Comparison of ENCODE assay signal across 9 cellular contexts in genomic region chr6:11585426-11586016, GRCh38. TPM values are rescaled to one million over a fixed set of nuclear protein-coding genes. Genes with fewer than 3 reads are reported as not detected.
A peak's percentile ranks its signal among the peaks of the same experiment; 100 is the strongest.
DNase-seq lines count a peak whose midpoint lies in the region; ATAC-seq, FAIRE-seq and TF ChIP-seq lines count a peak whose summit lies in the region.
"Had no signal": no experiment of that assay in that cellular context is flagged by ENCODE, and none has a peak within 500 bp of the region (broad histone marks: within the 10 kb centered on the region; RNA-seq: fewer than 3 reads in every experiment).

No MANE protein-coding gene starts in this region.

- H3K79me2 ChIP-seq in keratinocyte (ENCODE audit: control insufficient read depth, insufficient read depth, low read length), result no peaks in the 10 kb centered on the region

- intact Hi-C loops in Calu3 (cut with micrococcal nuclease; ENCODE audit: unreplicated experiment), result loop anchor here (5.0 kb wide), 2 partner anchors 72 to 647 kb away; no protein-coding TSS in a partner anchor

- H3K36me3 Mint-ChIP-seq in Calu3 (ENCODE audit: insufficient read depth, unreplicated experiment), result no peaks in the 10 kb centered on the region

- no peak overlapping the region for H3K27ac Mint-ChIP-seq in Calu3 (ENCODE audit: unreplicated experiment)

- no peak overlapping the region for H3K4me2 ChIP-seq in keratinocyte (ENCODE audit: control insufficient read depth, extremely low read depth, insufficient read depth, low read depth, low read length)
- H3K4me2 ChIP-seq: BLaER1 had no signal

- H3K9ac ChIP-seq in keratinocyte (ENCODE audit: control insufficient read depth, extremely low read depth, insufficient read depth, low read length), result no peak overlapping the region
- H3K9ac ChIP-seq: BLaER1 had no signal

- FAIRE-seq in keratinocyte (lab: Jason Lieb, UNC), result peak; percentile 44

- DNase-seq in DMS 273 (lab: John Stamatoyannopoulos, UW; ENCODE audit: unreplicated experiment) (peak; percentile 67), DMS 273 treated with DMSO at 0.1 percent for 48 hours (lab: John Stamatoyannopoulos, UW) (no peak), M059J (ENCODE audit: low read depth) (peak; percentile 76), keratinocyte (ENCODE audit: low read depth, low spot score) (no peak), Calu3 (no peak)

- ATAC-seq in GM18867 (IDR thresholded peaks at IDR 0.05; ENCODE audit: unreplicated experiment) (no peak), GM21737 (IDR thresholded peaks at IDR 0.05; ENCODE audit: unreplicated experiment) (no peak)

- H3K9me3 ChIP-seq in keratinocyte (ENCODE audit: control insufficient read depth, low read depth, low read length), result no peaks in the 10 kb centered on the region
- H3K9me3 ChIP-seq: BLaER1 had no signal

- H3K27me3 ChIP-seq in keratinocyte (ENCODE audit: control insufficient read depth, extremely low read depth, insufficient read depth, low read length), result no peaks in the 10 kb centered on the region
- H3K27me3 ChIP-seq: BLaER1 had no signal

- no peak overlapping the region for H3K4me3 Mint-ChIP-seq in Calu3 (ENCODE audit: low read depth, unreplicated experiment)

- no peaks in the 10 kb centered on the region for H3K4me1 Mint-ChIP-seq in Calu3 (ENCODE audit: low read depth, unreplicated experiment)

- no peaks in the 10 kb centered on the region for H4K20me1 ChIP-seq in keratinocyte (ENCODE audit: control insufficient read depth, extremely low read depth, insufficient read depth, low read length)
- H4K20me1 ChIP-seq: BLaER1 had no signal

- CTCF ChIA-PET in Calu3 (lab: Charles Lee), result no interaction called here

- H3K36me3 ChIP-seq in keratinocyte (ENCODE audit: control insufficient read depth in 2 of 2, extremely low read depth in 1 of 2, insufficient read depth in 2 of 2, low read length in 2 of 2), result no peaks in the 10 kb centered on the region
- H3K36me3 ChIP-seq: BLaER1 had no signal

- H3K9me3 Mint-ChIP-seq in Calu3 (ENCODE audit: low read depth, unreplicated experiment), result no peaks in the 10 kb centered on the region

- H3K27me3 Mint-ChIP-seq in Calu3 (ENCODE audit: unreplicated experiment), result no peaks in the 10 kb centered on the region

- peaks cover 4% of the 10 kb centered on the region for H3K4me1 ChIP-seq in keratinocyte (ENCODE audit: control insufficient read depth, extremely low read depth, insufficient read depth, low read length)
- H3K4me1 ChIP-seq: BLaER1 had no signal

- dilution Hi-C loops in keratinocyte (cut with MboI; ENCODE audit: extremely low pct_ligation_motif_present, low sequenced_read_pairs), result no loop called here

- no peaks in the 10 kb centered on the region for H3K9me1 ChIP-seq in keratinocyte (ENCODE audit: control insufficient read depth, extremely low read depth, insufficient read depth, low read length)

- H3K27ac ChIP-seq in keratinocyte (ENCODE audit: control insufficient read depth, insufficient read depth, low read length), result no peak overlapping the region
- H3K27ac ChIP-seq: BLaER1 had no signal

- peak; percentile 28; the same call in 1 of the 2 replicates for TF ChIP-seq CTCF in WI38 (IDR thresholded peaks at IDR 0.05; ENCODE audit: low read depth, low read length)
- peak in 2 of 3 experiments; percentile 50 to 52 for TF ChIP-seq CTCF in keratinocyte (optimal IDR thresholded peaks at IDR 0.05 in 1 of 3, IDR thresholded peaks at IDR 0.05 in 1 of 3, conservative IDR thresholded peaks at IDR 0.05 in 1 of 3; ENCODE audit: extremely low read depth in 1 of 3, insufficient read depth in 2 of 3, low read length in 3 of 3)
- TF ChIP-seq CTCF in Calu3 (IDR thresholded peaks at IDR 0.05; ENCODE audit: unreplicated experiment), result no peak

- H3K4me3 ChIP-seq in WI38 (ENCODE audit: low read depth, low read length), result no peak overlapping the region
- no peak overlapping the region for H3K4me3 ChIP-seq in keratinocyte (ENCODE audit: control insufficient read depth in 2 of 3, extremely low read depth in 1 of 3, insufficient read depth in 2 of 3, low read depth in 1 of 3, low read length in 3 of 3)
- H3K4me3 ChIP-seq: BLaER1 had no signal

- BruUV-seq in Calu3 (replicated peaks; lab: Mats Ljungman, UMichigan), result no TSS peak

- no peak overlapping the region for H2AFZ ChIP-seq in keratinocyte (ENCODE audit: control insufficient read depth, low read length)

RNA-seq across cellular contexts. Expression of gene TMEM170B, which starts 48.0 kb away (rescaled TPM):
- 1.2 and 4.0 TPM in 2 replicates for total RNA-seq in M059J (2014; rRNA removed; shearing (Covaris generic))
- 0.03 to 0.08 TPM (median 0.05 TPM) in 3 replicates for polyA plus RNA-seq in keratinocyte
- polyA plus RNA-seq in keratinocyte (2011; ENCODE audit: low read depth), result 0.60 TPM
- 0.04 and 0.06 TPM in 2 replicates for polyA plus RNA-seq in keratinocyte (2011; cell fraction: cytosol; rRNA removed)
- polyA plus RNA-seq in keratinocyte (2011; cell fraction: nucleus; rRNA removed), result 0.07 and 0.10 TPM in 2 replicates
- polyA plus RNA-seq in keratinocyte (2012; ENCODE audit: low replicate concordance), result 0.11 and 0.51 TPM in 2 replicates
- polyA minus RNA-seq in keratinocyte, result 0.13 TPM in 2 of 3 replicates, not detected in the other
- not detected for polyA minus RNA-seq in keratinocyte (2011; cell fraction: cytosol; rRNA and poly(A)+ RNA removed)
- 0.11 and 0.16 TPM in 2 replicates for polyA minus RNA-seq in keratinocyte (2011; cell fraction: nucleus; rRNA and poly(A)+ RNA removed)
- 1.9 and 2.2 TPM in 2 replicates for total RNA-seq in Calu3 (2022)

Comparison
In these comparisons a context has a peak if more than half of its experiments do, and no peak if none do; other contexts are left out.
1. DNase-seq: peak in DMS 273 (single experiment) and M059J (single experiment); none in DMS 273 treated with DMSO at 0.1 percent for 48 hours (single experiment), keratinocyte (single experiment) and Calu3 (single experiment).